In genomic region chr22:19084126-19084525, GRCh38 we compare ENCODE assay signal across 13 cellular contexts. TPM values are rescaled to one million over a fixed set of nuclear protein-coding genes. Genes with fewer than 3 reads are reported as not detected.
DNase-seq lines count a peak whose midpoint lies in the region; ATAC-seq and TF ChIP-seq lines count a peak whose summit lies in the region.
"Not testable (repeated sequence)": the region's sequence is repeated elsewhere in the genome, so short reads cannot be mapped to it uniquely, and the experiment has no call there.
"Had no signal": no experiment of that assay in that cellular context is flagged by ENCODE, and none has a peak within 500 bp of the region (broad histone marks: within the 10 kb centered on the region; RNA-seq: fewer than 3 reads in every experiment).

No MANE protein-coding gene starts in this region.

- 88 to 97% methylated on average over 30 of the region's 30 CpGs for WGBS in sigmoid colon, 2 donors

- not testable (repeated sequence) for ATAC-seq in left lobe of liver

- peaks cover 13% of the 10 kb centered on the region for H3K36me3 Mint-ChIP-seq in chondrocyte (ENCODE audit: low read depth)

- H4K20me1 ChIP-seq in BLaER1 treated with 17β-estradiol and CSF1 and Interleukin-3, amounts not matched to agents 10 nM and 100 nM: peaks cover 0 to 12% (median 0%) of the 10 kb centered on the region in 11 experiments; a peak in 6 of 22 replicates

- H3K27ac ChIP-seq in BLaER1 treated with 17β-estradiol and CSF1 and Interleukin-3, amounts not matched to agents 10 nM and 100 nM: peak overlapping the region in 8 of 11 experiments; percentile 67 to 96 (median 77); a peak in 16 of 22 replicates
- H3K27ac ChIP-seq in right atrium auricular region, sigmoid colon: not testable (repeated sequence)
- H3K27ac ChIP-seq in neutrophil: peak overlapping the region; percentile 96

- not testable (repeated sequence) for H3K27me3 Mint-ChIP-seq in chondrocyte (ENCODE audit: low read depth)

- H3K4me1 Mint-ChIP-seq in chondrocyte (ENCODE audit: low read depth): peaks cover 37% of the 10 kb centered on the region

- H3K36me3 ChIP-seq in BLaER1 treated with 17β-estradiol and CSF1 and Interleukin-3, amounts not matched to agents 10 nM and 100 nM: peaks cover 34 to 69% (median 55%) of the 10 kb centered on the region in 11 experiments
- H3K36me3 ChIP-seq in right atrium auricular region: not testable (repeated sequence)
- H3K36me3 ChIP-seq in neutrophil (peaks cover 33% of the 10 kb centered on the region), sigmoid colon (peaks cover 0 to 42% (median 8%) of the 10 kb centered on the region in 4 donors)

- H3K4me2 ChIP-seq in BLaER1 treated with 17β-estradiol and CSF1 and Interleukin-3, amounts not matched to agents 10 nM and 100 nM: not testable (repeated sequence)

- H3K4me3 Mint-ChIP-seq in chondrocyte (ENCODE audit: unreplicated experiment): not testable (repeated sequence)

- TF ChIP-seq CTCF in chondrocyte (IDR thresholded peaks at IDR 0.05); right atrium auricular region (IDR thresholded peaks at IDR 0.05); neutrophil (IDR thresholded peaks at IDR 0.05); sigmoid colon (IDR thresholded peaks at IDR 0.05): not testable (repeated sequence)

- not testable (repeated sequence) for H3K4me3 ChIP-seq in BLaER1 treated with 17β-estradiol and CSF1 and Interleukin-3, amounts not matched to agents 10 nM and 100 nM; right atrium auricular region; neutrophil (ENCODE audit: low read depth in 1 of 2, low read length in 1 of 2); sigmoid colon

- DNase-seq in activated CD8-positive, alpha-beta memory T cell treated with anti-CD3 and anti-CD28 coated beads, Interleukin-2, amount 50 U/mL, for 48 hours: peak; percentile 22
- DNase-seq in chondrocyte (ENCODE audit: low spot score): not testable (repeated sequence)
- DNase-seq in right atrium auricular region (ENCODE audit: low spot score) (peak; percentile 13), left lobe of liver (ENCODE audit: low spot score) (peak; percentile 40), sigmoid colon (peak; percentile 40)

- H3K9me3 Mint-ChIP-seq in chondrocyte (ENCODE audit: low read depth): not testable (repeated sequence)

- peaks cover 35 to 64% (median 45%) of the 10 kb centered on the region in 10 experiments for H3K4me1 ChIP-seq in BLaER1 treated with 17β-estradiol and CSF1 and Interleukin-3, amounts not matched to agents 10 nM and 100 nM
- H3K4me1 ChIP-seq in right atrium auricular region (peaks cover 0 to 14% of the 10 kb centered on the region in 2 donors), neutrophil (ENCODE audit: control insufficient read depth in 1 of 2, insufficient read depth in 1 of 2, low read depth in 1 of 2, low read length in 1 of 2) (peaks cover 45 to 52% of the 10 kb centered on the region in 2 experiments)
- not testable (repeated sequence) for H3K4me1 ChIP-seq in sigmoid colon

- peak overlapping the region; percentile 45 for H3K27ac Mint-ChIP-seq in chondrocyte (ENCODE audit: unreplicated experiment)

- intact Hi-C loops in sigmoid colon (cut with DNase I): not testable (repeated sequence)

- H3K9ac ChIP-seq in BLaER1 treated with 17β-estradiol and CSF1 and Interleukin-3, amounts not matched to agents 10 nM and 100 nM: peak overlapping the region in 3 of 11 experiments; percentile 32 to 47 (median 41); a peak in 4 of 22 replicates

- not testable (repeated sequence) for TF ChIP-seq EP300 in sigmoid colon (IDR thresholded peaks at IDR 0.05)

- H3K27me3 ChIP-seq in BLaER1 treated with 17β-estradiol and CSF1 and Interleukin-3, amounts not matched to agents 10 nM and 100 nM; right atrium auricular region; neutrophil; sigmoid colon: not testable (repeated sequence)

- not testable (repeated sequence) for TF ChIP-seq POLR2A in sigmoid colon (IDR thresholded peaks at IDR 0.05)

- H3K9me3 ChIP-seq in BLaER1 treated with 17β-estradiol and CSF1 and Interleukin-3, amounts not matched to agents 10 nM and 100 nM (replicated peaks in 1 of 11); right atrium auricular region; neutrophil; sigmoid colon: not testable (repeated sequence)

RNA-seq across cellular contexts. Expression of gene DGCR2, which starts 38.1 kb away (rescaled TPM):
- total RNA-seq in chondrocyte (44.4 to 55.6 TPM (median 45.8 TPM) in 3 replicates), right atrium auricular region (10 to 100 TPM; 32.8 to 48.1 TPM), left lobe of liver (30.5 TPM), sigmoid colon (10 to 100 TPM; 25.5 to 36.8 (median 32.7) TPM)
- polyA plus RNA-seq in sigmoid colon: 10 to 100 TPM in 2 of 3 donors, 1 to 10 TPM in 1; 7.2 to 68.7 (median 11.8) TPM

RNA-seq across cellular contexts. Expression of gene TSSK2, which starts 47.0 kb away (rescaled TPM):
- not detected in 3 replicates for total RNA-seq in chondrocyte
- not detected for total RNA-seq in right atrium auricular region
- not detected for total RNA-seq in left lobe of liver
- not detected for total RNA-seq in sigmoid colon
- under 1 TPM in 1 of 3 donors, not detected in 2; 0.12 TPM for polyA plus RNA-seq in sigmoid colon
- total RNA-seq: A172, B cell, Caco-2, Calu3 had no signal
- polyA plus RNA-seq: A549, BJ had no signal
